In the genomic region with DNA sequence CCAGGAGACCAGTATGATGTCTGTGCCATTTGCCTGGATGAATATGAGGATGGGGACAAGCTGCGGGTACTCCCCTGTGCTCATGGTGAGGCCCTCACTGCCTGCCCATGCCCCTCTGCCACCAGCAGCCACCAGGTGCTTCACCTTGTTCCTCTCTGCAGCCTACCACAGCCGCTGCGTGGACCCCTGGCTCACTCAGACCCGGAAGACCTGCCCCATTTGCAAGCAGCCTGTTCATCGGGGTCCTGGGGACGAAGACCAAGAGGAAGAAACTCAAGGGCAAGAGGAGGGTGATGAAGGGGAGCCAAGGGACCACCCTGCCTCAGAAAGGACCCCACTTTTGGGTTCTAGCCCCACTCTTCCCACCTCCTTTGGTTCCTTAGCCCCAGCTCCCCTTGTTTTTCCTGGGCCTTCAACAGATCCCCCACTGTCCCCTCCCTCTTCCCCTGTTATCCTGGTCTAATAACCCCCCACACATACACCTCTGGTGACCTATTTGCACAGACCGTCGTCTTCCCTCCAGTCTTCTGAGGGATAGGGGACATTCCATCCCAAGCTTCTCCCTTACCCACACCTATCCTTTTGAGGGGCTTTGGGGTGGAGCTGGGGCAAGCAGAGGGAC, we compare ENCODE assay signal across 9 cellular contexts. TPM values are rescaled to one million over a fixed set of nuclear protein-coding genes. Genes with fewer than 3 reads are reported as not detected.
DNase-seq lines count a peak whose midpoint lies in the region; ATAC-seq and TF ChIP-seq lines count a peak whose summit lies in the region.
"Had no signal": no experiment of that assay in that cellular context is flagged by ENCODE, and none has a peak within 500 bp of the region (broad histone marks: within the 10 kb centered on the region; RNA-seq: fewer than 3 reads in every experiment).

No MANE protein-coding gene starts in this region.

- DNase-seq in heart right ventricle (no peak), Right ventricle myocardium superior (no peak), adipocyte (ENCODE audit: low read depth) (no peak), uterus (no peak), glomerular visceral epithelial cell (ENCODE audit: extremely low spot score) (no peak), head of caudate nucleus (no peak)

- no peaks in the 10 kb centered on the region for H3K9me3 ChIP-seq in heart right ventricle
- H3K9me3 ChIP-seq in adipocyte (ENCODE audit: control insufficient read depth, low read length) = no peaks in the 10 kb centered on the region
- no peaks in the 10 kb centered on the region for H3K9me3 ChIP-seq in mesodermal cell (ENCODE audit: control insufficient read depth, low read length)
- H3K9me3 ChIP-seq in uterus = no peaks in the 10 kb centered on the region

- TF ChIP-seq CTCF in heart right ventricle (IDR thresholded peaks at IDR 0.05) (no peak), uterus (IDR thresholded peaks at IDR 0.05) (no peak)

- ATAC-seq in heart right ventricle = no peak
- no peak for ATAC-seq in Right ventricle myocardium superior (ENCODE audit: poor library complexity)
- no peak for ATAC-seq in GM21717 (IDR thresholded peaks at IDR 0.05; ENCODE audit: unreplicated experiment)

- H3K27me3 ChIP-seq in heart right ventricle (no peaks in the 10 kb centered on the region), adipocyte (replicated peaks; ENCODE audit: control insufficient read depth, insufficient read depth, low read length) (no peaks in the 10 kb centered on the region), uterus (no peaks in the 10 kb centered on the region)

- TF ChIP-seq POLR2A in uterus (IDR thresholded peaks at IDR 0.05) = no peak

- peaks cover 0 to 59% (median 15%) of the 10 kb centered on the region in 9 donors for H3K36me3 ChIP-seq in heart right ventricle
- H3K36me3 ChIP-seq in adipocyte (ENCODE audit: control insufficient read depth, insufficient read depth, low read length, severe bottlenecking) = peaks cover 44% of the 10 kb centered on the region
- H3K36me3 ChIP-seq in mesodermal cell (ENCODE audit: control insufficient read depth, insufficient read depth, low read length) = peaks cover 63% of the 10 kb centered on the region
- no peaks in the 10 kb centered on the region for H3K36me3 ChIP-seq in uterus

- peaks cover 18 to 71% (median 57%) of the 10 kb centered on the region in 9 donors for H3K4me1 ChIP-seq in heart right ventricle
- peaks cover 44% of the 10 kb centered on the region for H3K4me1 ChIP-seq in adipocyte (ENCODE audit: control insufficient read depth, insufficient read depth, low read length)
- peaks cover 43% of the 10 kb centered on the region for H3K4me1 ChIP-seq in mesodermal cell (ENCODE audit: control insufficient read depth, insufficient read depth, low read length, poor library complexity, severe bottlenecking)
- H3K4me1 ChIP-seq in uterus = peaks cover 12 to 21% of the 10 kb centered on the region in 2 donors

- WGBS in heart right ventricle, 2 donors = 64 to 65% methylated on average over 8 of the region's 8 CpGs
- WGBS in mesodermal cell (ENCODE audit: insufficient coverage in 2 of 2), 2 experiments = 96 to 100% methylated on average over 1 to 4 of the region's 8 CpGs

- H3K9ac ChIP-seq in adipocyte (ENCODE audit: low read length) = peak overlapping the region; percentile 100

- intact Hi-C loops in heart right ventricle (cut with DNase I) (loop anchor here in 3 of 10 donors (5.0 kb wide), 3 partner anchors 37 to 53 kb away; a partner anchor contains a TSS), Right ventricle myocardium superior (cut with DNase I) (no loop called here), uterus (cut with DNase I; ENCODE audit: low total_unique reads) (no loop called here), head of caudate nucleus (cut with DNase I) (no loop called here)

- H3K4me3 ChIP-seq in heart right ventricle (peak overlapping the region in 3 of 10 donors; percentile 15 to 100 (median 95)), adipocyte (ENCODE audit: low read length) (peak overlapping the region; percentile 98), mesodermal cell (ENCODE audit: extremely low read depth, insufficient read depth, low read length, poor library complexity, severe bottlenecking) (peak overlapping the region; percentile 98), uterus (no peak overlapping the region)

- H3K27ac ChIP-seq in heart right ventricle = peak overlapping the region in 8 of 10 donors; percentile 14 to 100 (median 72)
- H3K27ac ChIP-seq in mesodermal cell (ENCODE audit: low read depth, low read length, severe bottlenecking) = peak overlapping the region; percentile 84
- peak overlapping the region; percentile 93 to 98 for H3K27ac ChIP-seq in uterus

RNA-seq across cellular contexts. Expression of a gene that starts 3.7 kb away (rescaled TPM):
- 100 to 1,000 TPM; 144 to 376 (median 160) TPM for total RNA-seq in heart right ventricle
- polyA plus RNA-seq in heart right ventricle = 100 to 1,000 TPM; 170 to 830 TPM
- total RNA-seq in Right ventricle myocardium superior = 179 TPM
- polyA plus RNA-seq in mesodermal cell (2013, experiment 1 of 2) = 1,660 TPM
- 1,258 TPM for polyA plus RNA-seq in mesodermal cell (2013, experiment 2 of 2)
- 100 to 1,000 TPM; 170 to 396 (median 304) TPM for total RNA-seq in uterus

RNA-seq across cellular contexts. Expression of a gene that starts 4.6 kb away (rescaled TPM):
- total RNA-seq in heart right ventricle (100 to 1,000 TPM in 1 of 10 donors, 10 to 100 TPM in 9; 65.0 to 104 (median 80.9) TPM), Right ventricle myocardium superior (85.8 TPM), uterus (100 to 1,000 TPM in 1 of 4 donors, 10 to 100 TPM in 3; 14.8 to 100 (median 53.1) TPM)
- 100 to 1,000 TPM; 132 to 202 TPM for polyA plus RNA-seq in heart right ventricle
- polyA plus RNA-seq in mesodermal cell (2013, experiment 1 of 2) = 89.9 TPM
- 77.0 TPM for polyA plus RNA-seq in mesodermal cell (2013, experiment 2 of 2)

RNA-seq across cellular contexts. Expression of a gene that starts 4.8 kb away (rescaled TPM):
- total RNA-seq in heart right ventricle (100 to 1,000 TPM; 181 to 312 (median 242) TPM), Right ventricle myocardium superior (208 TPM), uterus (10 to 100 TPM in 3 of 4 donors, 1 to 10 TPM in 1; 9.5 to 58.2 (median 42.9) TPM)
- 100 to 1,000 TPM; 126 to 127 TPM for polyA plus RNA-seq in heart right ventricle
- polyA plus RNA-seq in mesodermal cell (2013, experiment 1 of 2) = 52.8 TPM
- 49.4 TPM for polyA plus RNA-seq in mesodermal cell (2013, experiment 2 of 2)

RNA-seq across cellular contexts. Expression of a gene that starts 6.3 kb away (rescaled TPM):
- total RNA-seq in heart right ventricle = 1,000 to 10,000 TPM in 2 of 10 donors, 100 to 1,000 TPM in 8; 609 to 1,418 (median 746) TPM
- 1,000 to 10,000 TPM in 1 of 2 donors, 100 to 1,000 TPM in 1; 143 to 1,668 TPM for polyA plus RNA-seq in heart right ventricle
- total RNA-seq in Right ventricle myocardium superior = 534 TPM
- polyA plus RNA-seq in mesodermal cell (2013, experiment 1 of 2) = 28.8 TPM
- polyA plus RNA-seq in mesodermal cell (2013, experiment 2 of 2) = 26.2 TPM
- 1 to 10 TPM in 3 of 4 donors, not detected in 1; 2.8 to 3.7 (median 3.6) TPM for total RNA-seq in uterus

RNA-seq across cellular contexts. Expression of a gene that starts 12.6 kb away (rescaled TPM):
- total RNA-seq in heart right ventricle (under 1 TPM in 5 of 10 donors, not detected in 5; 0.15 to 0.53 (median 0.39) TPM), Right ventricle myocardium superior (not detected), uterus (not detected)
- under 1 TPM; 0.04 to 0.15 TPM for polyA plus RNA-seq in heart right ventricle
- polyA plus RNA-seq in mesodermal cell (2013, experiment 1 of 2) = 0.26 TPM
- polyA plus RNA-seq in mesodermal cell (2013, experiment 2 of 2) = 0.15 TPM
- total RNA-seq: esophagus mucosa had no signal

Comparison
In these comparisons a context has a peak if more than half of its experiments do, and no peak if none do; other contexts are left out.
1. H3K4me3 ChIP-seq: peak in adipocyte (single experiment) and mesodermal cell (single experiment); none in uterus (0 of 2).
2. Peak in every context shown above with its lines, with median percentiles within 50 percentile points of each other: H3K27ac ChIP-seq.